8 cellular contexts compared by ENCODE assay signal in the genomic region with DNA sequence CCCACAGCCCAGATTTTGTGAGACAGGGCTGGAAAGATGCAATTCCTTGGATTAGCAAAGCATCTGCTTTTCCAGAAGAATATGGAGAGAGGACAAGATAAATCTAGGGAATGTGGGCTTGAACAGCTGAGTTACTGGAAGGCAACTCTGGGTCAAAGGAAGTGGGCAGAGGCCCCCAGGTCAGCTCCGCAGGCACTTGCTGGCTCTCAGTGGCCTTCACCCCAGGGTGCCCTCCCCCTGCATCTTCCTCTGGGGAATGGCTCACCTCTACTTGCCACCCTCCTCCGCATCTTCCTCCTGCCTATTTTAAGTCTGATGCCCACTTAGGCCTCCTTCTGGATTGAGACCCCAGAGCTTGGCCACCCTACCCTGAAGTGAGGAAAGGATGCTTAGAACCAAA. TPM values are rescaled to one million over a fixed set of nuclear protein-coding genes. Genes with fewer than 3 reads are reported as not detected.
A peak's percentile ranks its signal among the peaks of the same experiment; 100 is the strongest.
DNase-seq lines count a peak whose midpoint lies in the region; ATAC-seq and TF ChIP-seq lines count a peak whose summit lies in the region.

No MANE protein-coding gene starts in this region.

- H3K36me3 Mint-ChIP-seq in activated CD8-positive, alpha-beta memory T cell treated with anti-CD3 and anti-CD28 coated beads, Interleukin-2, amount 10 ng/mL, durations not matched to agents 7 days and 5 days = peaks cover 60% of the 10 kb centered on the region

- peaks cover 16 to 35% of the 10 kb centered on the region in 2 donors for H3K36me3 ChIP-seq in body of pancreas (replicated peaks in 1 of 2; ENCODE audit: insufficient read depth in 1 of 2, low read depth in 2 of 2)
- peaks cover 86% of the 10 kb centered on the region for H3K36me3 ChIP-seq in muscle layer of colon (ENCODE audit: insufficient read depth, low read length)
- H3K36me3 ChIP-seq in tibial artery = peaks cover 50 to 79% (median 64%) of the 10 kb centered on the region in 3 donors

- intact Hi-C loops in body of pancreas (cut with DNase I) = loop anchor here (5.0 to 10.0 kb wide), 2 partner anchors 103 to 310 kb away; no protein-coding TSS in a partner anchor
- intact Hi-C loops in tibial artery (cut with DNase I; ENCODE audit: low total_unique reads) = no loop called here

- H3K27me3 Mint-ChIP-seq in activated CD8-positive, alpha-beta memory T cell treated with anti-CD3 and anti-CD28 coated beads, Interleukin-2, amount 10 ng/mL, durations not matched to agents 7 days and 5 days = no peaks in the 10 kb centered on the region

- peaks cover 44% of the 10 kb centered on the region for H3K4me1 Mint-ChIP-seq in activated CD8-positive, alpha-beta memory T cell treated with anti-CD3 and anti-CD28 coated beads, Interleukin-2, amount 10 ng/mL, durations not matched to agents 7 days and 5 days

- peak overlapping the region; percentile 51 for H3K9ac ChIP-seq in muscle layer of colon (ENCODE audit: low read length)

- CTCF ChIA-PET in activated CD8-positive, alpha-beta memory T cell treated with anti-CD3 and anti-CD28 coated beads, Interleukin-2, amount 10 ng/mL, durations not matched to agents 7 days and 5 days (lab: Charles Lee) = interaction anchor here (0.7 to 1.6 kb wide), 3 partner anchors 9 to 99 kb away, joined by 4 read pairs; no protein-coding TSS in a partner anchor

- 86 to 94% methylated on average over 2 of the region's 2 CpGs for WGBS in body of pancreas, 2 donors

- no peak for TF ChIP-seq POLR2A in body of pancreas (IDR thresholded peaks at IDR 0.05)

- no peak overlapping the region for H3K4me3 Mint-ChIP-seq in activated CD8-positive, alpha-beta memory T cell treated with anti-CD3 and anti-CD28 coated beads, Interleukin-2, amount 10 ng/mL, durations not matched to agents 7 days and 5 days

- no peaks in the 10 kb centered on the region for H3K27me3 ChIP-seq in body of pancreas
- H3K27me3 ChIP-seq in muscle layer of colon (ENCODE audit: control insufficient read depth in 1 of 2, insufficient read depth in 2 of 2, low read length in 2 of 2) = no peaks in the 10 kb centered on the region
- H3K27me3 ChIP-seq in tibial artery = no peaks in the 10 kb centered on the region

- H3K4me1 ChIP-seq in body of pancreas (peaks cover 10% of the 10 kb centered on the region), muscle layer of colon (ENCODE audit: insufficient read depth, low read length) (peaks cover 52% of the 10 kb centered on the region), tibial artery (peaks cover 0 to 56% (median 49%) of the 10 kb centered on the region in 4 donors)

- no peak for ATAC-seq in activated CD8-positive, alpha-beta memory T cell treated with anti-CD3 and anti-CD28 coated beads, Interleukin-2, amount 10 ng/mL, durations not matched to agents 7 days and 5 days
- ATAC-seq in body of pancreas (no peak), omental fat pad (ENCODE audit: low FRiP score) (no peak)

- no peak for DNase-seq in activated CD8-positive, alpha-beta memory T cell treated with anti-CD3 and anti-CD28 coated beads, Interleukin-2, amount 10 ng/mL, durations not matched to agents 7 days and 5 days
- no peak for DNase-seq in activated CD8-positive, alpha-beta memory T cell treated with anti-CD3 and anti-CD28 coated beads, Interleukin-2, amount 50 U/mL, for 4 hours
- DNase-seq in body of pancreas (no peak), tibial artery (peak in 1 of 2 donors; percentile 65), omental fat pad (ENCODE audit: low spot score) (no peak), NCI-H1436 treated with DMSO at 0.1 percent for 48 hours (lab: John Stamatoyannopoulos, UW) (no peak), NCI-H446 treated with DMSO at 0.1 percent for 48 hours (lab: John Stamatoyannopoulos, UW) (no peak)

- H3K27ac ChIP-seq in body of pancreas (peak overlapping the region in 3 of 4 donors; percentile 11 to 77 (median 59)), muscle layer of colon (ENCODE audit: low read depth, low read length) (peak overlapping the region; percentile 87), tibial artery (peak overlapping the region; percentile 71 to 84)

- peak overlapping the region; percentile 56 for H3K27ac Mint-ChIP-seq in activated CD8-positive, alpha-beta memory T cell treated with anti-CD3 and anti-CD28 coated beads, Interleukin-2, amount 10 ng/mL, durations not matched to agents 7 days and 5 days

- H3K9me3 Mint-ChIP-seq in activated CD8-positive, alpha-beta memory T cell treated with anti-CD3 and anti-CD28 coated beads, Interleukin-2, amount 10 ng/mL, durations not matched to agents 7 days and 5 days (ENCODE audit: low read depth) = no peaks in the 10 kb centered on the region

- TF ChIP-seq CTCF in body of pancreas (IDR thresholded peaks at IDR 0.05) (no peak), tibial artery (IDR thresholded peaks at IDR 0.05) (no peak), omental fat pad (IDR thresholded peaks at IDR 0.05) (no peak)

- H3K4me3 ChIP-seq in body of pancreas = no peak overlapping the region
- H3K4me3 ChIP-seq in muscle layer of colon (ENCODE audit: low read depth in 1 of 2, low read length in 2 of 2) = peak overlapping the region in 1 of 2 donors; percentile 4
- peak overlapping the region in 1 of 2 donors; percentile 19 for H3K4me3 ChIP-seq in tibial artery

- H3K9me3 ChIP-seq in body of pancreas (no peaks in the 10 kb centered on the region), muscle layer of colon (ENCODE audit: low read length) (no peaks in the 10 kb centered on the region), tibial artery (no peaks in the 10 kb centered on the region)

RNA-seq across cellular contexts. Expression of gene PNMA1, which starts 10.5 kb away (rescaled TPM):
- 10 to 100 TPM; 27.1 to 36.6 TPM for total RNA-seq in activated CD8-positive, alpha-beta memory T cell treated with anti-CD3 and anti-CD28 coated beads, Interleukin-2, amount 10 ng/mL, durations not matched to agents 7 days and 5 days
- 1 to 10 TPM; 5.7 to 6.9 TPM for total RNA-seq in body of pancreas
- 10 to 100 TPM; 14.8 to 22.6 (median 20.1) TPM for total RNA-seq in omental fat pad
